In the genomic region with DNA sequence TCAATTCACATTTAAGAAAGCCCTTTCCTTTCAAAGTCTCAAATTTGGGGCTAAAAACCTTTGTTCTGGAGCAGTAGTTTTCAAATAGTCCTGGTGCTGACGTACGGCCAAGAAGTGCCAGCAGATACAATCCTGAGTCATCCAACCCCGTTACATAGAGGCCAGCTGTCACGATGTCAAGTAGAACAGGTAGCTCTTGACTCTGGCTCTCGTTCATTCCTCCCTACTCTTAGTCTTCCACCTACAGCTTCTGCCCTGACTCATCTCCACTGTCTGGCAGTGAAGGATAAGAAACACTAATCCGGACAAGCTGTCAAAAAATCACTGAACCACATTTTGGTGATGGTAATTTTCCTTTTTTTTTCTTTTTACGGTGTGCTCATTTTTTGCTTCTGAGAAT, we compare ENCODE assay signal across 22 cellular contexts.
DNase-seq lines count a peak whose midpoint lies in the region; ATAC-seq and TF ChIP-seq lines count a peak whose summit lies in the region.
"Had no signal": no experiment of that assay in that cellular context is flagged by ENCODE, and none has a peak within 500 bp of the region (broad histone marks: within the 10 kb centered on the region; RNA-seq: fewer than 3 reads in every experiment).

No MANE protein-coding gene starts in this region.

- H2BK15ac ChIP-seq in mesenchymal stem cell (ENCODE audit: low read depth, poor library complexity, severe bottlenecking), result no peak overlapping the region

- H4K8ac ChIP-seq in mesenchymal stem cell (ENCODE audit: low read length), result peak overlapping the region; percentile 38

- H3K4me3 ChIP-seq in breast epithelium (no peak overlapping the region), mesenchymal stem cell (ENCODE audit: insufficient read depth in 1 of 2, low read depth in 1 of 2, low read length in 2 of 2) (no peak overlapping the region), endodermal cell (ENCODE audit: low read length) (no peak overlapping the region)
- H3K4me3 ChIP-seq: GM12878, lung, psoas muscle had no signal

- H3K18ac ChIP-seq in mesenchymal stem cell (ENCODE audit: low read depth in 1 of 2, low read length in 2 of 2), result no peak overlapping the region

- no peak overlapping the region for H2BK12ac ChIP-seq in mesenchymal stem cell (ENCODE audit: low read length in 2 of 2)

- no peak overlapping the region for H2BK5ac ChIP-seq in mesenchymal stem cell (ENCODE audit: low read depth, low read length, poor library complexity, severe bottlenecking)

- DNase-seq in AG08395 (ENCODE audit: low spot score), result peak; percentile 24
- DNase-seq in M059J (ENCODE audit: low read depth), result peak; percentile 48
- DNase-seq in breast epithelium (ENCODE audit: low spot score in 2 of 2), result peak in 1 of 2 donors; percentile 46
- no peak for DNase-seq in mesenchymal stem cell
- DNase-seq in kidney tubule cell (ENCODE audit: low spot score), result no peak
- no peak for DNase-seq in T1000 (lab: John Stamatoyannopoulos, UW)
- DNase-seq in activated CD8-positive, alpha-beta T cell treated with anti-CD3 and anti-CD28 coated beads for 36 hours, result no peak
- DNase-seq in endodermal cell, result no peak
- DNase-seq: activated CD4-positive, alpha-beta T cell treated with anti-CD3 and anti-CD28 coated beads for 4 hours; activated naive CD4-positive, alpha-beta T cell treated with Interleukin-2 at 50 U/mL for 16 hours; activated T-cell treated with anti-CD3 and anti-CD28 coated beads, Interleukin-2, amount 50 U/mL, for 48 hours; BE2C; cortex of kidney; H9; NCI-H1105; NCI-H2029 treated with DMSO at 0.1 percent for 48 hours; NK-92 treated with Interleukin-12 subunit alpha and Interleukin-12 subunit beta, amount 100 ng/mL, for 24 hours; psoas muscle had no signal

- POLR2A ChIA-PET in activated CD8-positive, alpha-beta T cell treated with anti-CD3 and anti-CD28 coated beads for 36 hours (lab: Charles Lee), result no interaction called here

- no peak overlapping the region for H2AK5ac ChIP-seq in mesenchymal stem cell (ENCODE audit: low read length, severe bottlenecking)

- H3K36me3 Mint-ChIP-seq in activated CD8-positive, alpha-beta T cell treated with anti-CD3 and anti-CD28 coated beads for 36 hours (ENCODE audit: low read depth), result no peaks in the 10 kb centered on the region
- H3K36me3 Mint-ChIP-seq in endodermal cell (ENCODE audit: low read depth), result no peaks in the 10 kb centered on the region

- no peak overlapping the region for H3K4me2 ChIP-seq in mesenchymal stem cell (ENCODE audit: low read length, poor library complexity, severe bottlenecking)

- intact Hi-C loops in breast epithelium (cut with DNase I; ENCODE audit: low total_unique reads), result no loop called here
- intact Hi-C loops in activated CD8-positive, alpha-beta T cell treated with anti-CD3 and anti-CD28 coated beads for 36 hours (cut with micrococcal nuclease), result no loop called here

- TF ChIP-seq POLR2A in breast epithelium (IDR thresholded peaks at IDR 0.05), result no peak

- H3K4me3 Mint-ChIP-seq in activated CD8-positive, alpha-beta T cell treated with anti-CD3 and anti-CD28 coated beads for 36 hours, result no peak overlapping the region
- no peak overlapping the region for H3K4me3 Mint-ChIP-seq in endodermal cell
- H3K4me3 Mint-ChIP-seq: H9 had no signal

- no peak for ATAC-seq in activated CD8-positive, alpha-beta T cell treated with anti-CD3 and anti-CD28 coated beads for 36 hours
- ATAC-seq: GM12878, Panc1, psoas muscle had no signal

- no peaks in the 10 kb centered on the region for H3K4me1 Mint-ChIP-seq in activated CD8-positive, alpha-beta T cell treated with anti-CD3 and anti-CD28 coated beads for 36 hours (ENCODE audit: low read depth)
- peaks cover 8% of the 10 kb centered on the region for H3K4me1 Mint-ChIP-seq in endodermal cell

- H3K27me3 Mint-ChIP-seq in activated CD8-positive, alpha-beta T cell treated with anti-CD3 and anti-CD28 coated beads for 36 hours, result no peaks in the 10 kb centered on the region
- peaks cover 1% of the 10 kb centered on the region for H3K27me3 Mint-ChIP-seq in endodermal cell (ENCODE audit: insufficient read depth)

- H3K79me1 ChIP-seq in mesenchymal stem cell (replicated peaks; ENCODE audit: low read length, poor library complexity, severe bottlenecking), result no peaks in the 10 kb centered on the region

- H3K4ac ChIP-seq in mesenchymal stem cell (ENCODE audit: low read depth in 1 of 2, low read length in 2 of 2), result no peak overlapping the region

- no peaks in the 10 kb centered on the region for H3K9me3 Mint-ChIP-seq in activated CD8-positive, alpha-beta T cell treated with anti-CD3 and anti-CD28 coated beads for 36 hours
- H3K9me3 Mint-ChIP-seq in endodermal cell, result no peaks in the 10 kb centered on the region
- H3K9me3 Mint-ChIP-seq: H9 had no signal

- no peak overlapping the region for H3K27ac Mint-ChIP-seq in activated CD8-positive, alpha-beta T cell treated with anti-CD3 and anti-CD28 coated beads for 36 hours
- H3K27ac Mint-ChIP-seq in endodermal cell, result no peak overlapping the region

- H3K9me3 ChIP-seq in breast epithelium, result no peaks in the 10 kb centered on the region
- H3K9me3 ChIP-seq in mesenchymal stem cell (ENCODE audit: control insufficient read depth, low read length), result no peaks in the 10 kb centered on the region
- no peaks in the 10 kb centered on the region for H3K9me3 ChIP-seq in endodermal cell (ENCODE audit: control insufficient read depth, low read length)
- H3K9me3 ChIP-seq: BE2C, neutrophil, psoas muscle had no signal

- no peak overlapping the region for H3K23ac ChIP-seq in mesenchymal stem cell (ENCODE audit: low read length in 2 of 2)

- no peak overlapping the region for H4K91ac ChIP-seq in mesenchymal stem cell (ENCODE audit: low read length)

- WGBS in mesenchymal stem cell, result 74% methylated on average over 6 of the region's 7 CpGs
- 95 to 96% methylated on average over 4 to 6 of the region's 7 CpGs for WGBS in endodermal cell (ENCODE audit: insufficient coverage in 1 of 2, insufficient read length in 1 of 2), 2 experiments

- H3K27me3 ChIP-seq in breast epithelium (no peaks in the 10 kb centered on the region), mesenchymal stem cell (ENCODE audit: control insufficient read depth in 1 of 2, insufficient read depth in 1 of 2, low read length in 2 of 2) (no peaks in the 10 kb centered on the region), endodermal cell (ENCODE audit: control insufficient read depth, insufficient read depth, low read length, poor library complexity, severe bottlenecking) (no peaks in the 10 kb centered on the region)
- H3K27me3 ChIP-seq: BE2C, neutrophil had no signal

- H3K4me1 ChIP-seq in breast epithelium (no peaks in the 10 kb centered on the region), mesenchymal stem cell (ENCODE audit: control insufficient read depth, insufficient read depth, low read depth, low read length) (no peaks in the 10 kb centered on the region), endodermal cell (ENCODE audit: control insufficient read depth, insufficient read depth, low read length) (no peaks in the 10 kb centered on the region)
- H3K4me1 ChIP-seq: BE2C, psoas muscle had no signal

- H2BK120ac ChIP-seq in mesenchymal stem cell (ENCODE audit: low read depth, low read length), result no peak overlapping the region

- CTCF ChIA-PET in activated CD8-positive, alpha-beta T cell treated with anti-CD3 and anti-CD28 coated beads for 36 hours (lab: Charles Lee), result no interaction called here

- H3K9ac ChIP-seq in mesenchymal stem cell (ENCODE audit: low read length) (no peak overlapping the region), endodermal cell (ENCODE audit: extremely low read depth, low read length, poor library complexity, severe bottlenecking) (no peak overlapping the region)

- H2AFZ ChIP-seq in mesenchymal stem cell (ENCODE audit: low read depth, low read length), result no peak overlapping the region

- TF ChIP-seq CTCF in breast epithelium (IDR thresholded peaks at IDR 0.05) (no peak), endodermal cell (conservative IDR thresholded peaks at IDR 0.05) (no peak)
- TF ChIP-seq CTCF in activated CD8-positive, alpha-beta T cell treated with anti-CD3 and anti-CD28 coated beads for 36 hours (IDR thresholded peaks at IDR 0.05), result no peak

- H3K14ac ChIP-seq in mesenchymal stem cell (ENCODE audit: low read length in 2 of 2), result no peak overlapping the region

- H3K36me3 ChIP-seq in breast epithelium, result no peaks in the 10 kb centered on the region
- no peaks in the 10 kb centered on the region for H3K36me3 ChIP-seq in mesenchymal stem cell (ENCODE audit: control insufficient read depth in 1 of 2, insufficient read depth in 2 of 2, low read depth in 1 of 2, low read length in 2 of 2)
- H3K36me3 ChIP-seq in endodermal cell (ENCODE audit: control insufficient read depth, insufficient read depth, low read length), result no peaks in the 10 kb centered on the region
- H3K36me3 ChIP-seq: BE2C, neutrophil had no signal

- H3K27ac ChIP-seq in breast epithelium (peak overlapping the region; percentile 50 to 56), mesenchymal stem cell (ENCODE audit: low read length, poor library complexity, severe bottlenecking) (no peak overlapping the region), endodermal cell (ENCODE audit: low read depth, low read length) (no peak overlapping the region)
- H3K27ac ChIP-seq: neutrophil, psoas muscle had no signal

Comparison
In these comparisons a context has a peak if more than half of its experiments do, and no peak if none do; other contexts are left out.
1. DNase-seq: peak in AG08395 (single experiment) and M059J (single experiment); none in mesenchymal stem cell (single experiment), kidney tubule cell (single experiment), T1000 (single experiment), activated CD8-positive, alpha-beta T cell treated with anti-CD3 and anti-CD28 coated beads for 36 hours (single experiment) and endodermal cell (single experiment).
2. H3K27ac ChIP-seq: peak in breast epithelium (2 of 2); none in mesenchymal stem cell (single experiment) and endodermal cell (single experiment).